Comparison of ENCODE assay signal across 22 cellular contexts in genomic region chr11:24714601-24715000, GRCh38.
"Had no signal": no experiment of that assay in that cellular context is flagged by ENCODE, and none has a peak within 500 bp of the region (broad histone marks: within the 10 kb centered on the region; RNA-seq: fewer than 3 reads in every experiment).

No MANE protein-coding gene starts in this region.

- DNase-seq: stimulated activated CD4-positive, alpha-beta T cell treated with anti-CD3 and anti-CD28 coated beads, Interleukin-2, amount 100 ng/mL, for 48 hours; stimulated activated CD4-positive, alpha-beta T cell treated with anti-CD3 and anti-CD28 coated beads, Interleukin-4, amount 100 ng/mL, for 1 hour; stimulated activated CD4-positive, alpha-beta T cell treated with anti-CD3 and anti-CD28 coated beads, Interleukin-4, amount 100 ng/mL, for 24 hours; stimulated activated CD4-positive, alpha-beta T cell treated with anti-CD3 and anti-CD28 coated beads, Interleukin-4, amount 100 ng/mL, for 4 hours; stimulated activated CD8-positive, alpha-beta memory T cell treated with anti-CD3 and anti-CD28 coated beads, Interleukin-4, amount 100 ng/mL, for 48 hours; stimulated activated naive B cell treated with anti-CD40 and anti-IgM and Interleukin-4, amounts not matched to agents 10 μg/mL and 1 μg/mL and 100 μg/mL, for 72 hours; stimulated activated naive CD4-positive, alpha-beta T cell; stimulated activated naive CD4-positive, alpha-beta T cell treated with Interleukin-2 at 50 U/mL for 16 hours; stimulated activated naive CD8-positive, alpha-beta T cell treated with anti-CD3 and anti-CD28 coated beads, Interleukin-15, amount 100 ng/mL, for 72 hours; stimulated activated naive CD8-positive, alpha-beta T cell treated with anti-CD3 and anti-CD28 coated beads, Interleukin-15, Interleukin-2, amounts not matched to agents 100 U/mL and 50 U/mL, for 24 hours; stomach; substantia nigra; testis; thyroid gland; tibial artery; transverse colon; trophoblast cell; upper lobe of left lung; upper lobe of right lung; uterus had no signal

- ATAC-seq: stimulated activated effector memory CD8-positive, alpha-beta T cell treated with anti-CD3 and anti-CD28 coated beads, Interleukin-12 subunit alpha, Interleukin-12 subunit beta, amount 100 ng/mL, for 72 hours; stimulated activated memory B cell treated with anti-CD40 and anti-IgM and Interleukin-4, amounts not matched to agents 10 μg/mL and 1 μg/mL and 100 μg/mL, for 72 hours; stimulated activated naive B cell treated with anti-CD40 and anti-IgM and Interleukin-4, amounts not matched to agents 10 μg/mL and 1 μg/mL and 100 μg/mL, for 72 hours; stimulated activated naive CD8-positive, alpha-beta T cell treated with anti-CD3 and anti-CD28 coated beads, Interleukin-15, amount 100 ng/mL, for 72 hours; stimulated activated naive CD8-positive, alpha-beta T cell treated with anti-CD3 and anti-CD28 coated beads, Interleukin-15, Interleukin-2, amounts not matched to agents 100 U/mL and 50 U/mL, for 24 hours; upper lobe of right lung had no signal
